7 cellular contexts compared by ENCODE assay signal in genomic region chr2:169767243-169767888, GRCh38. TPM values are rescaled to one million over a fixed set of nuclear protein-coding genes. Genes with fewer than 3 reads are reported as not detected.
DNase-seq lines count a peak whose midpoint lies in the region; ATAC-seq and TF ChIP-seq lines count a peak whose summit lies in the region.

No MANE protein-coding gene starts in this region.

- H3K4me3 ChIP-seq in liver (ENCODE audit: low read depth in 1 of 3, low read length in 3 of 3) = no peak overlapping the region

- H3K36me3 ChIP-seq in liver (ENCODE audit: control insufficient read depth in 4 of 4, insufficient read depth in 3 of 4, low read depth in 1 of 4, low read length in 3 of 4) = no peaks in the 10 kb centered on the region

- H3K27ac ChIP-seq in liver (ENCODE audit: low read depth in 1 of 2, low read length in 2 of 2) = no peak overlapping the region

- no peak overlapping the region for H3K9ac ChIP-seq in liver (ENCODE audit: low read depth in 1 of 2, low read length in 2 of 2)

- no peaks in the 10 kb centered on the region for H3K9me3 ChIP-seq in liver (ENCODE audit: control insufficient read depth in 4 of 4, low read length in 3 of 4)

- TF ChIP-seq CTCF in GM10248 (IDR thresholded peaks at IDR 0.05; ENCODE audit: control extremely low read depth, extremely low read depth, low read depth, missing control alignments) (peak; percentile 55), LNCAP (IDR thresholded peaks at IDR 0.05) (peak; percentile 65), liver (IDR thresholded peaks at IDR 0.05; ENCODE audit: low read depth, low read length, missing input control) (peak; percentile 69)

- H3K27me3 ChIP-seq in liver (ENCODE audit: control insufficient read depth in 4 of 4, insufficient read depth in 4 of 4, low read length in 3 of 4) = no peaks in the 10 kb centered on the region

- CTCF ChIA-PET in GM10248 (lab: Yijun Ruan, JAX) = interaction anchor here (0.8 to 1.3 kb wide), 2 partner anchors 9 to 69 kb away, joined by 3 to 7 read pairs; no protein-coding TSS in a partner anchor

- POLR2A ChIA-PET in GM10248 (lab: Yijun Ruan, JAX) = no interaction called here

- peak; percentile 88 to 93 for TF ChIP-seq RAD21 in liver (IDR thresholded peaks at IDR 0.05)

- 17% methylated on average over 12 of the region's 12 CpGs for WGBS in liver

- no peak for ATAC-seq in HG03565 (IDR thresholded peaks at IDR 0.05; ENCODE audit: unreplicated experiment)

- H3K4me1 ChIP-seq in liver (ENCODE audit: control insufficient read depth in 4 of 4, insufficient read depth in 4 of 4, low read length in 3 of 4) = peaks cover 3 to 13% (median 8%) of the 10 kb centered on the region in 4 donors

- peak; percentile 62 for DNase-seq in GM10248 (ENCODE audit: extremely low spot score)
- peak; percentile 2 to 28 (median 12) for DNase-seq in activated CD4-positive, CD25-positive, alpha-beta regulatory T cell (lab: John Stamatoyannopoulos, UW)
- peak; percentile 54 for DNase-seq in cerebellum (ENCODE audit: low spot score)
- peak; percentile 9 for DNase-seq in stimulated activated CD8-positive, alpha-beta memory T cell treated with anti-CD3 and anti-CD28 coated beads, Interleukin-12 subunit alpha, Interleukin-12 subunit beta, amount 100 ng/mL, for 24 hours (ENCODE audit: extremely low read depth)

TF ChIP-seq in liver, 16 proteins besides CTCF, POLR2A, EP300 and RAD21:
- TF ChIP-seq ATF3 (IDR thresholded peaks at IDR 0.05) (no peak), NR2F2 (IDR thresholded peaks at IDR 0.05) (no peak), RXRA (IDR thresholded peaks at IDR 0.05) (no peak), REST (IDR thresholded peaks at IDR 0.05) (no peak), EGR1 (IDR thresholded peaks at IDR 0.05; ENCODE audit: low read depth in 2 of 2) (no peak), GABPA (IDR thresholded peaks at IDR 0.05 in 1 of 2, conservative IDR thresholded peaks at IDR 0.05 in 1 of 2) (no peak), HNF4G (IDR thresholded peaks at IDR 0.05) (no peak)

RNA-seq across cellular contexts. Expression of gene SSB, which starts 31.3 kb away (rescaled TPM):
- 73.9 TPM for total RNA-seq in cerebellum
- 10 to 100 TPM; 35.1 to 49.2 TPM for total RNA-seq in liver
- 10 to 100 TPM; 29.9 to 61.4 TPM for polyA plus RNA-seq in liver

RNA-seq across cellular contexts. Expression of gene KLHL23, which starts 33.7 kb away (rescaled TPM):
- total RNA-seq in cerebellum = 108 TPM
- 10 to 100 TPM; 10.2 to 11.9 TPM for total RNA-seq in liver
- polyA plus RNA-seq in liver = 1 to 10 TPM; 2.6 to 5.3 TPM

RNA-seq across cellular contexts. Expression of gene METTL5, which starts 57.3 kb away (rescaled TPM):
- total RNA-seq in cerebellum (31.8 TPM), liver (10 to 100 TPM; 15.4 to 25.7 TPM)
- 10 to 100 TPM; 19.9 to 35.6 TPM for polyA plus RNA-seq in liver

RNA-seq across cellular contexts. Expression of gene UBR3, which starts 59.9 kb away (rescaled TPM):
- total RNA-seq in cerebellum = 130 TPM
- total RNA-seq in liver = 10 to 100 TPM; 34.3 to 69.4 TPM
- polyA plus RNA-seq in liver = 10 to 100 TPM in 1 of 2 donors, 1 to 10 TPM in 1; 8.5 to 22.5 TPM

Comparison
In these comparisons a context has a peak if more than half of its experiments do, and no peak if none do; other contexts are left out.
1. DNase-seq: peak in every context shown above with its lines; median percentile 62 in GM10248; 54 in cerebellum; 12 in activated CD4-positive, CD25-positive, alpha-beta regulatory T cell; 9 in stimulated activated CD8-positive, alpha-beta memory T cell treated with anti-CD3 and anti-CD28 coated beads, Interleukin-12 subunit alpha, Interleukin-12 subunit beta, amount 100 ng/mL, for 24 hours.